1 cellular context compared by ENCODE assay signal in the genomic region with DNA sequence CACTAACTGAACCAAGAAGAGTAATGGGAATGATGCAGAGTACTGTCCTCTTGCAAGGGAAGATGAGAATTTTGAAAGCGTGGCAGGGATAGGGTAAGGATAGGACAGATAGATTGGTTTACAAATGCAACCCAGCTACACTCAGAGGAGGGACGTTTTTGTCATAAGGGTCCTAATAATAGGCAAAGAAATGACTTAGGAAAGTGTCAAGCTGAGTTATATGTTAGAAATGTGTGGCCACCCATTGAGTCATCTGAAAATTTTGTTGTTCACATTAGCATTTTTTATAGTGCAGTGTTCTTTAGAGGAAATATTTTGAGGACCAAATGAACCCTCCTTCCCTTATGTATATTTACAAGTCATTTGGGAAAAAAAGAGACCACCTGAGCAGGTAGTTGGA.
TF ChIP-seq lines count a peak whose summit lies in the region.

No MANE protein-coding gene starts in this region.

TF ChIP-seq in HEK293, 187 proteins besides CTCF, POLR2A, EP300 and RAD21 (continued from another document):
- no peak for TF ChIP-seq ZBTB17 (tag by site-specific recombination; IDR thresholded peaks at IDR 0.05)
- TF ChIP-seq ZFP37 (tag by site-specific recombination; IDR thresholded peaks at IDR 0.05) = peak; percentile 73; the same call in 1 of the 2 replicates
- TF ChIP-seq ZNF16 (tag by site-specific recombination; IDR thresholded peaks at IDR 0.05; ENCODE audit: low read depth) = no peak
- no peak for TF ChIP-seq ZNF114 (tag by site-specific recombination; IDR thresholded peaks at IDR 0.05)
- TF ChIP-seq, protein P1, sequence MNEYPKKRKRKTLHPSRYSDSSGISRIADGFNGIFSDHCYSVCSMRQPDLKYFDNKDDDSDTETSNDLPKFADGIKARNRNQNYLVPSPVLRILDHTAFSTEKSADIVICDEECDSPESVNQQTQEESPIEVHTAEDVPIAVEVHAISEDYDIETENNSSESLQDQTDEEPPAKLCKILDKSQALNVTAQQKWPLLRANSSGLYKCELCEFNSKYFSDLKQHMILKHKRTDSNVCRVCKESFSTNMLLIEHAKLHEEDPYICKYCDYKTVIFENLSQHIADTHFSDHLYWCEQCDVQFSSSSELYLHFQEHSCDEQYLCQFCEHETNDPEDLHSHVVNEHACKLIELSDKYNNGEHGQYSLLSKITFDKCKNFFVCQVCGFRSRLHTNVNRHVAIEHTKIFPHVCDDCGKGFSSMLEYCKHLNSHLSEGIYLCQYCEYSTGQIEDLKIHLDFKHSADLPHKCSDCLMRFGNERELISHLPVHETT (tag by site-specific recombination; IDR thresholded peaks at IDR 0.05) = no peak
- no peak for TF ChIP-seq GLIS1 (tag by site-specific recombination; IDR thresholded peaks at IDR 0.05)
- TF ChIP-seq, protein P2, sequence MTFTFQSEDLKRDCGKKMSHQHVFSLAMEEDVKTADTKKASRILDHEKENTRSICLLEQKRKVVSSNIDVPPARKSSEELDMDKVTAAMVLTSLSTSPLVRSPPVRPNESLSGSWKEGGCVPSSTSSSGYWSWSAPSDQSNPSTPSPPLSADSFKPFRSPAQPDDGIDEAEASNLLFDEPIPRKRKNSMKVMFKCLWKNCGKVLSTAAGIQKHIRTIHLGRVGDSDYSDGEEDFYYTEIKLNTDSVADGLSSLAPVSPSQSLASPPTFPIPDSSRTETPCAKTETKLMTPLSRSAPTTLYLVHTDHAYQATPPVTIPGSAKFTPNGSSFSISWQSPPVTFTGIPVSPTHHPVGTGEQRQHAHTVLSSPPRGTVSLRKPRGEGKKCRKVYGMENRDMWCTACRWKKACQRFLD (tag by site-specific recombination; IDR thresholded peaks at IDR 0.05) = no peak
